Comparison of ENCODE assay signal across 8 cellular contexts in the genomic region with DNA sequence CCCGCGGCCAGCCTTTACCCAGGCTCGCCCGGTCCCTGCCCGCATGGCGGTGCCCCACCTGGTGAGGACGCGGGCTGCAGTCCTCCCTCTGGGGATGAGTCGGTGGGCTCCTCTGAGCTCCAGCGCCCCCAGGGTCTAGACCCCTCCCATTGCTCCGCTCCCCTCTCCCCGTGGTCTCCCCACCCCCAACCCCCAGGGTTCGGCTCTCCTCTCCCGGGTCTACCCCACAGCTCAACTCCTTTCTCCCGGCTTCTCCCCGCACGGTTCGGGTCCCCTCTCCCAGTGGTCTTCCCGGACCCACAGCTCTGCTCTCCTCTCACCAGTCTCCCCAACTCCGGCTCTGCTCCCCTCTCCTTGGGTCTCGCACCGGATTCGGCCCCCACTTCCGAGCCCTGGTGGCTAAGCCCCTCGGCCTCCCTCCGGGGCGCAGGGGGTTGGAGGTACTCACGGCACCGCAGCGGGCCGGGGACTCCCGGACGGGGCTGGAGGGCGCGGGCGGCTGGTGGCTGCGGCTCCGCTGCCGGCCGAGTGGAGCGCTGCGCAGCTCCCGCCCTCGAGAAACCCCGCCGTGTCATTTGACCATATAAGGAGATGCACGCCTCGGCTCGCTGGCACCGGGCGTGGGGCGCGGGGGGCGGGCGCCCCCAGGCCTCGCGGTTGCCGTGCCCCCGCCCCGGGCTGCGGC. TPM values are rescaled to one million over a fixed set of nuclear protein-coding genes. Genes with fewer than 3 reads are reported as not detected.
A peak's percentile ranks its signal among the peaks of the same experiment; 100 is the strongest.
DNase-seq lines count a peak whose midpoint lies in the region; ATAC-seq and TF ChIP-seq lines count a peak whose summit lies in the region.

A gene with protein sequence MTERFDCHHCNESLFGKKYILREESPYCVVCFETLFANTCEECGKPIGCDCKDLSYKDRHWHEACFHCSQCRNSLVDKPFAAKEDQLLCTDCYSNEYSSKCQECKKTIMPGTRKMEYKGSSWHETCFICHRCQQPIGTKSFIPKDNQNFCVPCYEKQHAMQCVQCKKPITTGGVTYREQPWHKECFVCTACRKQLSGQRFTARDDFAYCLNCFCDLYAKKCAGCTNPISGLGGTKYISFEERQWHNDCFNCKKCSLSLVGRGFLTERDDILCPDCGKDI (minus strand): TSS at position 530 of the 685 bp plus-strand sequence. CDS start 12,535 bp downstream, outside the sequence.

- peaks cover 22% of the 10 kb centered on the region for H3K36me3 Mint-ChIP-seq in neural progenitor cell

- H3K9me3 ChIP-seq in neural progenitor cell (ENCODE audit: low read depth) (no peaks in the 10 kb centered on the region), subcutaneous abdominal adipose tissue (ENCODE audit: control insufficient read depth in 5 of 5, low read length in 5 of 5) (no peaks in the 10 kb centered on the region)

- peak; percentile 85 for DNase-seq in Caki2 (ENCODE audit: low read depth)
- DNase-seq in RPMI8226: peak; percentile 47
- DNase-seq in activated effector memory CD4-positive, alpha-beta T cell treated with Interleukin-2 at 50 U/mL for 16 hours: peak; percentile 49
- peak; percentile 81 for DNase-seq in fibroblast of villous mesenchyme (ENCODE audit: low read depth)
- peak; percentile 92 for DNase-seq in neural progenitor cell (ENCODE audit: low spot score)

- H3K9ac ChIP-seq in neural progenitor cell (peak within 1 kb of the TSS; percentile 61), subcutaneous abdominal adipose tissue (ENCODE audit: low read length in 5 of 5) (peak within 1 kb of the TSS in 3 of 5 donors; percentile 69 to 73 (median 73))

- TF ChIP-seq CTCF in fibroblast of villous mesenchyme (IDR thresholded peaks at IDR 0.05; ENCODE audit: insufficient read depth, low read depth, low read length) (peak; percentile 49), neural progenitor cell (IDR thresholded peaks at IDR 0.05) (peak; percentile 59)

- no peaks in the 10 kb centered on the region for H4K20me1 ChIP-seq in neural progenitor cell (ENCODE audit: low read depth)

- H3K27me3 ChIP-seq in neural progenitor cell: peaks cover 31% of the 10 kb centered on the region
- H3K27me3 ChIP-seq in subcutaneous abdominal adipose tissue (ENCODE audit: control insufficient read depth in 5 of 5, insufficient read depth in 4 of 5, low read length in 5 of 5): peaks cover 13 to 23% (median 13%) of the 10 kb centered on the region in 5 donors

- peak within 1 kb of the TSS; percentile 98 for H2AFZ ChIP-seq in neural progenitor cell (replicated peaks)

- no peaks in the 10 kb centered on the region for H3K36me3 ChIP-seq in neural progenitor cell
- no peaks in the 10 kb centered on the region for H3K36me3 ChIP-seq in subcutaneous abdominal adipose tissue (ENCODE audit: control insufficient read depth in 5 of 5, insufficient read depth in 5 of 5, low read length in 5 of 5)

- peak within 1 kb of the TSS; percentile 81 for H3K4me2 ChIP-seq in neural progenitor cell

- in situ Hi-C loops in Caki2 (cut with HindIII; ENCODE audit: low pct_unique_long_range_greater_than_20kb, low sequenced_read_pairs): no loop called here

- H3K4me1 ChIP-seq in neural progenitor cell (no peaks in the 10 kb centered on the region), subcutaneous abdominal adipose tissue (ENCODE audit: control insufficient read depth in 5 of 5, insufficient read depth in 5 of 5, low read length in 5 of 5) (peaks cover 0 to 27% (median 16%) of the 10 kb centered on the region in 5 donors)

- peaks cover 34% of the 10 kb centered on the region for H3K4me1 Mint-ChIP-seq in neural progenitor cell

- ATAC-seq in GM19463 (IDR thresholded peaks at IDR 0.05; ENCODE audit: unreplicated experiment) (peak; percentile 99), HG03571 (IDR thresholded peaks at IDR 0.05; ENCODE audit: unreplicated experiment) (peak; percentile 96)

- peaks cover 12% of the 10 kb centered on the region for H3K79me2 ChIP-seq in neural progenitor cell (ENCODE audit: low read depth)

- peaks cover 14% of the 10 kb centered on the region for H3K27me3 Mint-ChIP-seq in neural progenitor cell (ENCODE audit: insufficient read depth, low read depth)

- peak within 1 kb of the TSS; percentile 96 for H3K4me3 Mint-ChIP-seq in neural progenitor cell

- peaks cover 9% of the 10 kb centered on the region for H3F3A ChIP-seq in neural progenitor cell (ENCODE audit: low read depth)

- H3K4me3 ChIP-seq in fibroblast of villous mesenchyme (ENCODE audit: low read depth, low read length): peak within 1 kb of the TSS; percentile 100
- H3K4me3 ChIP-seq in neural progenitor cell: peak within 1 kb of the TSS; percentile 75
- peak within 1 kb of the TSS; percentile 48 to 76 (median 72) for H3K4me3 ChIP-seq in subcutaneous abdominal adipose tissue (ENCODE audit: low read depth in 1 of 5, low read length in 5 of 5)

- peak within 1 kb of the TSS; percentile 93 for H3K27ac Mint-ChIP-seq in neural progenitor cell

- peaks cover 7% of the 10 kb centered on the region for H3K9me3 Mint-ChIP-seq in neural progenitor cell

- no peak within 1 kb of the TSS for H3K27ac ChIP-seq in neural progenitor cell
- H3K27ac ChIP-seq in subcutaneous abdominal adipose tissue (ENCODE audit: low read depth, low read length): no peak within 1 kb of the TSS

RNA-seq across cellular contexts. Expression of the gene that starts here (rescaled TPM):
- 256 and 275 TPM in 2 replicates for total RNA-seq in Caki2 (2014; rRNA removed; shearing (Covaris generic); ENCODE audit: low replicate concordance)
- 343 and 346 TPM in 2 replicates for total RNA-seq in fibroblast of villous mesenchyme
- total RNA-seq in neural progenitor cell (ENCODE audit: low replicate concordance): 17.8 and 20.7 TPM in 2 replicates

Comparison
In these comparisons a context has a peak if more than half of its experiments do, and no peak if none do; other contexts are left out.
1. RNA of the gene that starts here (total RNA-seq): 343 to 346 TPM in fibroblast of villous mesenchyme and 256 to 275 TPM in Caki2; 17.8 to 20.7 TPM in neural progenitor cell; every median in the first group is over 10 times any median in the second.
2. Peak in every context shown above with its lines, with median percentiles within 50 percentile points of each other: DNase-seq and H3K4me3 ChIP-seq.